12 cellular contexts compared by ENCODE assay signal in genomic region chr3:100717637-100718487, GRCh38.
"Had no signal": no experiment of that assay in that cellular context is flagged by ENCODE, and none has a peak within 500 bp of the region (broad histone marks: within the 10 kb centered on the region; RNA-seq: fewer than 3 reads in every experiment).

No MANE protein-coding gene starts in this region.

- ATAC-seq: body of pancreas, left colon had no signal

- H3K9me3 Mint-ChIP-seq: immature natural killer cell had no signal

- H3K27ac ChIP-seq: adrenal gland, esophagus muscularis mucosa, pancreas had no signal

- FAIRE-seq: urothelium cell line had no signal

- H3K9me3 ChIP-seq: adrenal gland, body of pancreas, esophagus muscularis mucosa, pancreas had no signal

- DNase-seq: activated CD4-positive, alpha-beta T cell treated with anti-CD3 and anti-CD28 coated beads for 48 hours; activated naive CD4-positive, alpha-beta T cell treated with anti-CD3 and anti-CD28 coated beads, Interleukin-2, amount 50 U/mL, for 16 hours; adrenal gland; body of pancreas; dorsolateral prefrontal cortex; glutamatergic neuron; immature natural killer cell; left colon; pancreas had no signal

- H3K4me3 Mint-ChIP-seq: immature natural killer cell, memory B cell had no signal

- H3K27me3 Mint-ChIP-seq: memory B cell had no signal

- H3K4me3 ChIP-seq: adrenal gland, body of pancreas, dorsolateral prefrontal cortex, esophagus muscularis mucosa, pancreas had no signal

- H3K27me3 ChIP-seq: adrenal gland, body of pancreas, dorsolateral prefrontal cortex, esophagus muscularis mucosa, pancreas had no signal
